ENCODE assay signal across 1 cellular context in genomic region chr17:9074106-9074505, GRCh38.
TF ChIP-seq lines count a peak whose summit lies in the region.

No MANE protein-coding gene starts in this region.

TF ChIP-seq in GM23338, 12 proteins besides CTCF, POLR2A, EP300 and RAD21:
- TF ChIP-seq ZNF114 (CRISPR knock-in tag; IDR thresholded peaks at IDR 0.05) (no peak), REST (IDR thresholded peaks at IDR 0.05; ENCODE audit: unreplicated experiment) (no peak)
- TF ChIP-seq, protein P1, sequence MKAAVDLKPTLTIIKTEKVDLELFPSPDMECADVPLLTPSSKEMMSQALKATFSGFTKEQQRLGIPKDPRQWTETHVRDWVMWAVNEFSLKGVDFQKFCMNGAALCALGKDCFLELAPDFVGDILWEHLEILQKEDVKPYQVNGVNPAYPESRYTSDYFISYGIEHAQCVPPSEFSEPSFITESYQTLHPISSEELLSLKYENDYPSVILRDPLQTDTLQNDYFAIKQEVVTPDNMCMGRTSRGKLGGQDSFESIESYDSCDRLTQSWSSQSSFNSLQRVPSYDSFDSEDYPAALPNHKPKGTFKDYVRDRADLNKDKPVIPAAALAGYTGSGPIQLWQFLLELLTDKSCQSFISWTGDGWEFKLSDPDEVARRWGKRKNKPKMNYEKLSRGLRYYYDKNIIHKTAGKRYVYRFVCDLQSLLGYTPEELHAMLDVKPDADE (IDR thresholded peaks at IDR 0.05), result no peak
